In the genomic region with DNA sequence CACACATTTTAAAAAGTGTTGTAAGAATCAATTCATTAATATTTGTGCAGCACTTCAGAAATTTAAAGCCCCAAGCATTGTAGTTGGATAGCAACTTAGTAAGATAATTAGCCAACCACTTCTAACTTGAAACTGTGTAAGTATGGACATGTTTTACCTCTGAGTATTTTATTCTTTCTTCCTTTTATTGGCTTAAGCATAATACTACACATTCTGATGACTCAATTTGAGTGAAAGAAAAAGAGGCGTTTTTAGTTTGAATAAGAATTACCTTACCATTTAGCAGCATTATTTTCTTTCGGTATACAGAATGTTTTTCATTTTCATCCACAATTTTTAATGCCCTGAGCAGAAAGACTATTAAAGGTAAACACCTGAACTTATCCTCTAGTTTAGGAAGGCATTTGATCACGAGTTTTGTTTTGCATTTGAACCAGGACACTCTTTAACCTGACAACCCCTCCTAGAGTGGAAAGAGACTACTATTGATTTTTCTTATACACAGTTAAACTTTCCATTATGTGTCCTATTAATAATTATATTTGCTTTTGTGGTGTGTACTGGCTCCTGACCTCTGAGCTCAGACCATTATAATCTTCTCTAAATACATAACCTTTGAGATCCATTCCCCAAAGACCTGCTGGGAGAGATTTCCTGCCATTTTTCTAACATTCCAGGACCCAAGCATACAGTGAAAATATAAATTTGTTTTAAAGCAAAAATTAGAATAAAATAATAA, we compare ENCODE assay signal across 1 cellular context.
TF ChIP-seq lines count a peak whose summit lies in the region.

No MANE protein-coding gene starts in this region.

TF ChIP-seq in HepG2, 621 proteins besides CTCF, POLR2A, EP300 and RAD21 (continued from another document and continues in another):
- 0 out of 2 replicates have a peak, but pooled peaks have one; percentile 40 for TF ChIP-seq KAT2B (IDR thresholded peaks at IDR 0.05; ENCODE audit: borderline replicate concordance, low read depth, low read length)
- no peak for TF ChIP-seq ZNF3 (CRISPR knock-in tag; IDR thresholded peaks at IDR 0.05)
- TF ChIP-seq CREM (IDR thresholded peaks at IDR 0.05): peak; percentile 52
- no peak for TF ChIP-seq CREM (CRISPR knock-in tag; IDR thresholded peaks at IDR 0.05)
- TF ChIP-seq TARDBP (CRISPR knock-in tag; IDR thresholded peaks at IDR 0.05): 0 out of 2 replicates have a peak, but pooled peaks have one; percentile 24
- no peak for TF ChIP-seq KLF12 (CRISPR knock-in tag; IDR thresholded peaks at IDR 0.05; ENCODE audit: borderline replicate concordance)
- TF ChIP-seq ZNF713 (CRISPR knock-in tag; IDR thresholded peaks at IDR 0.05): no peak
- TF ChIP-seq KAT7 (CRISPR knock-in tag; IDR thresholded peaks at IDR 0.05; ENCODE audit: borderline replicate concordance): no peak
- peak in 1 of 2 experiments; percentile 70; a peak in 1 of 4 replicates for TF ChIP-seq NR2F1 (CRISPR knock-in tag; IDR thresholded peaks at IDR 0.05)
- TF ChIP-seq ZNF101 (CRISPR knock-in tag; IDR thresholded peaks at IDR 0.05; ENCODE audit: borderline replicate concordance, low read depth): no peak
- TF ChIP-seq, protein P1, sequence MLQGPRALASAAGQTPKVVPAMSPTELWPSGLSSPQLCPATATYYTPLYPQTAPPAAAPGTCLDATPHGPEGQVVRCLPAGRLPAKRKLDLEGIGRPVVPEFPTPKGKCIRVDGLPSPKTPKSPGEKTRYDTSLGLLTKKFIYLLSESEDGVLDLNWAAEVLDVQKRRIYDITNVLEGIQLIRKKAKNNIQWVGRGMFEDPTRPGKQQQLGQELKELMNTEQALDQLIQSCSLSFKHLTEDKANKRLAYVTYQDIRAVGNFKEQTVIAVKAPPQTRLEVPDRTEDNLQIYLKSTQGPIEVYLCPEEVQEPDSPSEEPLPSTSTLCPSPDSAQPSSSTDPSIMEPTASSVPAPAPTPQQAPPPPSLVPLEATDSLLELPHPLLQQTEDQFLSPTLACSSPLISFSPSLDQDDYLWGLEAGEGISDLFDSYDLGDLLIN (CRISPR knock-in tag; IDR thresholded peaks at IDR 0.05; ENCODE audit: borderline replicate concordance): no peak
- TF ChIP-seq FOXO1 (CRISPR knock-in tag; IDR thresholded peaks at IDR 0.05): peak; percentile 24; the same call in 1 of the 2 replicates
- TF ChIP-seq, protein P2, sequence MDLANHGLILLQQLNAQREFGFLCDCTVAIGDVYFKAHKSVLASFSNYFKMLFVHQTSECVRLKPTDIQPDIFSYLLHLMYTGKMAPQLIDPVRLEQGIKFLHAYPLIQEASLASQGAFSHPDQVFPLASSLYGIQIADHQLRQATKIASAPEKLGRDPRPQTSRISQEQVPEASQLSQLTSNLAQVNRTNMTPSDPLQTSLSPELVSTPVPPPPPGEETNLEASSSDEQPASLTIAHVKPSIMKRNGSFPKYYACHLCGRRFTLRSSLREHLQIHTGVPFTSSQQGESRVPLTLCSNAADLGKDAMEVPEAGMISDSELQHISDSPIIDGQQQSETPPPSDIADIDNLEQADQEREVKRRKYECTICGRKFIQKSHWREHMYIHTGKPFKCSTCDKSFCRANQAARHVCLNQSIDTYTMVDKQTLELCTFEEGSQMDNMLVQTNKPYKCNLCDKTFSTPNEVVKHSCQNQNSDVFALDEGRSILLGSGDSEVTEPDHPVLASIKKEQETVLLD (CRISPR knock-in tag; IDR thresholded peaks at IDR 0.05; ENCODE audit: low read depth): no peak
- peak; percentile 64 for TF ChIP-seq SOX5 (CRISPR knock-in tag; IDR thresholded peaks at IDR 0.05; ENCODE audit: borderline replicate concordance)
- no peak for TF ChIP-seq LCORL (IDR thresholded peaks at IDR 0.05)
- 0 out of 2 replicates have a peak, but pooled peaks have one; percentile 36 for TF ChIP-seq LCORL (CRISPR knock-in tag; IDR thresholded peaks at IDR 0.05)
- TF ChIP-seq, protein P3, sequence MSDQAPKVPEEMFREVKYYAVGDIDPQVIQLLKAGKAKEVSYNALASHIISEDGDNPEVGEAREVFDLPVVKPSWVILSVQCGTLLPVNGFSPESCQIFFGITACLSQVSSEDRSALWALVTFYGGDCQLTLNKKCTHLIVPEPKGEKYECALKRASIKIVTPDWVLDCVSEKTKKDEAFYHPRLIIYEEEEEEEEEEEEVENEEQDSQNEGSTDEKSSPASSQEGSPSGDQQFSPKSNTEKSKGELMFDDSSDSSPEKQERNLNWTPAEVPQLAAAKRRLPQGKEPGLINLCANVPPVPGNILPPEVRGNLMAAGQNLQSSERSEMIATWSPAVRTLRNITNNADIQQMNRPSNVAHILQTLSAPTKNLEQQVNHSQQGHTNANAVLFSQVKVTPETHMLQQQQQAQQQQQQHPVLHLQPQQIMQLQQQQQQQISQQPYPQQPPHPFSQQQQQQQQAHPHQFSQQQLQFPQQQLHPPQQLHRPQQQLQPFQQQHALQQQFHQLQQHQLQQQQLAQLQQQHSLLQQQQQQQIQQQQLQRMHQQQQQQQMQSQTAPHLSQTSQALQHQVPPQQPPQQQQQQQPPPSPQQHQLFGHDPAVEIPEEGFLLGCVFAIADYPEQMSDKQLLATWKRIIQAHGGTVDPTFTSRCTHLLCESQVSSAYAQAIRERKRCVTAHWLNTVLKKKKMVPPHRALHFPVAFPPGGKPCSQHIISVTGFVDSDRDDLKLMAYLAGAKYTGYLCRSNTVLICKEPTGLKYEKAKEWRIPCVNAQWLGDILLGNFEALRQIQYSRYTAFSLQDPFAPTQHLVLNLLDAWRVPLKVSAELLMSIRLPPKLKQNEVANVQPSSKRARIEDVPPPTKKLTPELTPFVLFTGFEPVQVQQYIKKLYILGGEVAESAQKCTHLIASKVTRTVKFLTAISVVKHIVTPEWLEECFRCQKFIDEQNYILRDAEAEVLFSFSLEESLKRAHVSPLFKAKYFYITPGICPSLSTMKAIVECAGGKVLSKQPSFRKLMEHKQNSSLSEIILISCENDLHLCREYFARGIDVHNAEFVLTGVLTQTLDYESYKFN (CRISPR knock-in tag; conservative IDR thresholded peaks at IDR 0.05): peak; percentile 90
- no peak for TF ChIP-seq KLF11 (CRISPR knock-in tag; IDR thresholded peaks at IDR 0.05)
- TF ChIP-seq ZNF709 (CRISPR knock-in tag; IDR thresholded peaks at IDR 0.05): no peak
- TF ChIP-seq SIX1 (CRISPR knock-in tag; IDR thresholded peaks at IDR 0.05; ENCODE audit: borderline replicate concordance): peak; percentile 41; the same call in 1 of the 2 replicates
- 0 out of 2 replicates have a peak, but pooled peaks have one; percentile 33 for TF ChIP-seq HHEX (CRISPR knock-in tag; IDR thresholded peaks at IDR 0.05)
- peak; percentile 47; the same call in 1 of the 2 replicates for TF ChIP-seq HDAC1 (CRISPR knock-in tag; IDR thresholded peaks at IDR 0.05)
- TF ChIP-seq CBX5 (CRISPR knock-in tag; IDR thresholded peaks at IDR 0.05; ENCODE audit: borderline replicate concordance): no peak
- peak; percentile 50; the same call in 1 of the 2 replicates for TF ChIP-seq SALL1 (CRISPR knock-in tag; IDR thresholded peaks at IDR 0.05)
- TF ChIP-seq ATF7-NPFF (CRISPR knock-in tag; IDR thresholded peaks at IDR 0.05; ENCODE audit: low read depth): no peak
- TF ChIP-seq NCOA1 (CRISPR knock-in tag; IDR thresholded peaks at IDR 0.05): no peak
- TF ChIP-seq ZFP36 (IDR thresholded peaks at IDR 0.05; ENCODE audit: borderline replicate concordance, low read depth, low read length, partially characterized antibody): peak; percentile 11
- TF ChIP-seq, protein P4, sequence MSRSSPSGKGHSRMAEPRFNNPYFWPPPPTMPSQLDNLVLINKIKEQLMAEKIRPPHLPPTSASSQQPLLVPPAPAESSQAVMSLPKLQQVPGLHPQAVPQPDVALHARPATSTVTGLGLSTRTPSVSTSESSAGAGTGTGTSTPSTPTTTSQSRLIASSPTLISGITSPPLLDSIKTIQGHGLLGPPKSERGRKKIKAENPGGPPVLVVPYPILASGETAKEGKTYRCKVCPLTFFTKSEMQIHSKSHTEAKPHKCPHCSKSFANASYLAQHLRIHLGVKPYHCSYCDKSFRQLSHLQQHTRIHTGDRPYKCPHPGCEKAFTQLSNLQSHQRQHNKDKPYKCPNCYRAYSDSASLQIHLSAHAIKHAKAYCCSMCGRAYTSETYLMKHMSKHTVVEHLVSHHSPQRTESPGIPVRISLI (CRISPR knock-in tag; IDR thresholded peaks at IDR 0.05; ENCODE audit: borderline replicate concordance): no peak
- TF ChIP-seq ASH2L (IDR thresholded peaks at IDR 0.05; ENCODE audit: insufficient read length, low read depth, low read length): peak; percentile 18
- TF ChIP-seq, protein P5, sequence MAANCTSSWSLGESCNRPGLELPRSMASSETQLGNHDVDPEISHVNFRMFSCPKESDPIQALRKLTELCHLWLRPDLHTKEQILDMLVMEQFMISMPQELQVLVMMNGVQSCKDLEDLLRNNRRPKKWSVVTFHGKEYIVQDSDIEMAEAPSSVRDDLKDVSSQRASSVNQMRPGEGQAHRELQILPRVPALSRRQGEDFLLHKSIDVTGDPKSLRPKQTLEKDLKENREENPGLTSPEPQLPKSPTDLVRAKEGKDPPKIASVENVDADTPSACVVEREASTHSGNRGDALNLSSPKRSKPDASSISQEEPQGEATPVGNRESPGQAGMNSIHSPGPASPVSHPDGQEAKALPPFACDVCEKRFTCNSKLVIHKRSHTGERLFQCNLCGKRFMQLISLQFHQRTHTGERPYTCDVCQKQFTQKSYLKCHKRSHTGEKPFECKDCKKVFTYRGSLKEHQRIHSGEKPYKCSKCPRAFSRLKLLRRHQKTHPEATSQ (CRISPR knock-in tag; IDR thresholded peaks at IDR 0.05; ENCODE audit: borderline replicate concordance): no peak
- no peak for TF ChIP-seq ZNF256 (CRISPR knock-in tag; conservative IDR thresholded peaks at IDR 0.05)
- no peak for TF ChIP-seq FOXM1 (CRISPR knock-in tag; IDR thresholded peaks at IDR 0.05)
- peak; percentile 64 for TF ChIP-seq NR2F2 (IDR thresholded peaks at IDR 0.05; ENCODE audit: borderline replicate concordance, low read depth)
- TF ChIP-seq, protein P6, sequence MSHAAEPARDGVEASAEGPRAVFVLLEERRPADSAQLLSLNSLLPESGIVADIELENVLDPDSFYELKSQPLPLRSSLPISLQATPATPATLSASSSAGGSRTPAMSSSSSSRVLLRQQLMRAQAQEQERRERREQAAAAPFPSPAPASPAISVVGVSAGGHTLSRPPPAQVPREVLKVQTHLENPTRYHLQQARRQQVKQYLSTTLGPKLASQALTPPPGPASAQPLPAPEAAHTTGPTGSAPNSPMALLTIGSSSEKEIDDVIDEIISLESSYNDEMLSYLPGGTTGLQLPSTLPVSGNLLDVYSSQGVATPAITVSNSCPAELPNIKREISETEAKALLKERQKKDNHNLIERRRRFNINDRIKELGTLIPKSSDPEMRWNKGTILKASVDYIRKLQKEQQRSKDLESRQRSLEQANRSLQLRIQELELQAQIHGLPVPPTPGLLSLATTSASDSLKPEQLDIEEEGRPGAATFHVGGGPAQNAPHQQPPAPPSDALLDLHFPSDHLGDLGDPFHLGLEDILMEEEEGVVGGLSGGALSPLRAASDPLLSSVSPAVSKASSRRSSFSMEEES (CRISPR knock-in tag; IDR thresholded peaks at IDR 0.05): peak; percentile 64; the same call in 1 of the 2 replicates
- TF ChIP-seq ONECUT2 (CRISPR knock-in tag; IDR thresholded peaks at IDR 0.05): peak; percentile 93
- no peak for TF ChIP-seq ZNF781 (CRISPR knock-in tag; IDR thresholded peaks at IDR 0.05; ENCODE audit: borderline replicate concordance, not compliant biosample characterization)
- TF ChIP-seq ZNF33A (CRISPR knock-in tag; IDR thresholded peaks at IDR 0.05; ENCODE audit: borderline replicate concordance): no peak
- TF ChIP-seq HDAC2 (CRISPR knock-in tag; IDR thresholded peaks at IDR 0.05): peak; percentile 55
- TF ChIP-seq, protein P7, sequence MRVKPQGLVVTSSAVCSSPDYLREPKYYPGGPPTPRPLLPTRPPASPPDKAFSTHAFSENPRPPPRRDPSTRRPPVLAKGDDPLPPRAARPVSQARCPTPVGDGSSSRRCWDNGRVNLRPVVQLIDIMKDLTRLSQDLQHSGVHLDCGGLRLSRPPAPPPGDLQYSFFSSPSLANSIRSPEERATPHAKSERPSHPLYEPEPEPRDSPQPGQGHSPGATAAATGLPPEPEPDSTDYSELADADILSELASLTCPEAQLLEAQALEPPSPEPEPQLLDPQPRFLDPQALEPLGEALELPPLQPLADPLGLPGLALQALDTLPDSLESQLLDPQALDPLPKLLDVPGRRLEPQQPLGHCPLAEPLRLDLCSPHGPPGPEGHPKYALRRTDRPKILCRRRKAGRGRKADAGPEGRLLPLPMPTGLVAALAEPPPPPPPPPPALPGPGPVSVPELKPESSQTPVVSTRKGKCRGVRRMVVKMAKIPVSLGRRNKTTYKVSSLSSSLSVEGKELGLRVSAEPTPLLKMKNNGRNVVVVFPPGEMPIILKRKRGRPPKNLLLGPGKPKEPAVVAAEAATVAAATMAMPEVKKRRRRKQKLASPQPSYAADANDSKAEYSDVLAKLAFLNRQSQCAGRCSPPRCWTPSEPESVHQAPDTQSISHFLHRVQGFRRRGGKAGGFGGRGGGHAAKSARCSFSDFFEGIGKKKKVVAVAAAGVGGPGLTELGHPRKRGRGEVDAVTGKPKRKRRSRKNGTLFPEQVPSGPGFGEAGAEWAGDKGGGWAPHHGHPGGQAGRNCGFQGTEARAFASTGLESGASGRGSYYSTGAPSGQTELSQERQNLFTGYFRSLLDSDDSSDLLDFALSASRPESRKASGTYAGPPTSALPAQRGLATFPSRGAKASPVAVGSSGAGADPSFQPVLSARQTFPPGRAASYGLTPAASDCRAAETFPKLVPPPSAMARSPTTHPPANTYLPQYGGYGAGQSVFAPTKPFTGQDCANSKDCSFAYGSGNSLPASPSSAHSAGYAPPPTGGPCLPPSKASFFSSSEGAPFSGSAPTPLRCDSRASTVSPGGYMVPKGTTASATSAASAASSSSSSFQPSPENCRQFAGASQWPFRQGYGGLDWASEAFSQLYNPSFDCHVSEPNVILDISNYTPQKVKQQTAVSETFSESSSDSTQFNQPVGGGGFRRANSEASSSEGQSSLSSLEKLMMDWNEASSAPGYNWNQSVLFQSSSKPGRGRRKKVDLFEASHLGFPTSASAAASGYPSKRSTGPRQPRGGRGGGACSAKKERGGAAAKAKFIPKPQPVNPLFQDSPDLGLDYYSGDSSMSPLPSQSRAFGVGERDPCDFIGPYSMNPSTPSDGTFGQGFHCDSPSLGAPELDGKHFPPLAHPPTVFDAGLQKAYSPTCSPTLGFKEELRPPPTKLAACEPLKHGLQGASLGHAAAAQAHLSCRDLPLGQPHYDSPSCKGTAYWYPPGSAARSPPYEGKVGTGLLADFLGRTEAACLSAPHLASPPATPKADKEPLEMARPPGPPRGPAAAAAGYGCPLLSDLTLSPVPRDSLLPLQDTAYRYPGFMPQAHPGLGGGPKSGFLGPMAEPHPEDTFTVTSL (CRISPR knock-in tag; IDR thresholded peaks at IDR 0.05; ENCODE audit: borderline replicate concordance): peak; percentile 64; the same call in 1 of the 2 replicates
- no peak for TF ChIP-seq SSRP1 (CRISPR knock-in tag; IDR thresholded peaks at IDR 0.05)
- TF ChIP-seq, protein P8, sequence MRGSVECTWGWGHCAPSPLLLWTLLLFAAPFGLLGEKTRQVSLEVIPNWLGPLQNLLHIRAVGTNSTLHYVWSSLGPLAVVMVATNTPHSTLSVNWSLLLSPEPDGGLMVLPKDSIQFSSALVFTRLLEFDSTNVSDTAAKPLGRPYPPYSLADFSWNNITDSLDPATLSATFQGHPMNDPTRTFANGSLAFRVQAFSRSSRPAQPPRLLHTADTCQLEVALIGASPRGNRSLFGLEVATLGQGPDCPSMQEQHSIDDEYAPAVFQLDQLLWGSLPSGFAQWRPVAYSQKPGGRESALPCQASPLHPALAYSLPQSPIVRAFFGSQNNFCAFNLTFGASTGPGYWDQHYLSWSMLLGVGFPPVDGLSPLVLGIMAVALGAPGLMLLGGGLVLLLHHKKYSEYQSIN (CRISPR knock-in tag; IDR thresholded peaks at IDR 0.05; ENCODE audit: borderline replicate concordance): no peak
